ENCODE assay signal across 8 cellular contexts in genomic region chr13:112722433-112723250, GRCh38. TPM values are rescaled to one million over a fixed set of nuclear protein-coding genes. Genes with fewer than 3 reads are reported as not detected.
DNase-seq lines count a peak whose midpoint lies in the region; ATAC-seq, FAIRE-seq and TF ChIP-seq lines count a peak whose summit lies in the region.

No MANE protein-coding gene starts in this region.

- TF ChIP-seq CTCF in fibroblast of villous mesenchyme (IDR thresholded peaks at IDR 0.05; ENCODE audit: insufficient read depth, low read depth, low read length) = no peak

- H3K4me3 ChIP-seq in SK-N-MC = no peak overlapping the region
- H3K4me3 ChIP-seq in fibroblast of villous mesenchyme (ENCODE audit: low read depth, low read length) = no peak overlapping the region

- H3K27ac ChIP-seq in SK-N-MC = peak overlapping the region; percentile 87

- H3K9ac ChIP-seq in SK-N-MC (ENCODE audit: insufficient read length) = no peak overlapping the region

- no peaks in the 10 kb centered on the region for H3K36me3 ChIP-seq in SK-N-MC (ENCODE audit: insufficient read depth, low read length)

- H3K9me3 ChIP-seq in SK-N-MC (ENCODE audit: low read depth, low read length) = no peaks in the 10 kb centered on the region

- TF ChIP-seq POLR2A in H54 (IDR thresholded peaks at IDR 0.05; ENCODE audit: low read depth, low read length) = no peak

- DNase-seq in H54 (ENCODE audit: insufficient read length, low spot score) (peak; percentile 93), SK-N-MC (ENCODE audit: low read depth, low spot score) (no peak), fibroblast of villous mesenchyme (ENCODE audit: low read depth) (peak; percentile 93), posterior vena cava (ENCODE audit: low spot score) (peak; percentile 79), NCI-H1092 treated with DMSO at 0.1 percent for 48 hours (lab: John Stamatoyannopoulos, UW) (no peak), NCI-H1105 treated with DMSO at 0.1 percent for 48 hours (lab: John Stamatoyannopoulos, UW) (no peak)
- no peak for DNase-seq in activated CD8-positive, alpha-beta memory T cell treated with anti-CD3 and anti-CD28 coated beads, Interleukin-2, amount 50 U/mL, for 48 hours

- ATAC-seq in GM19455 (IDR thresholded peaks at IDR 0.05; ENCODE audit: unreplicated experiment) = no peak

- intact Hi-C loops in posterior vena cava (cut with DNase I) = no loop called here

- peak; percentile 91 for FAIRE-seq in H54 (lab: Jason Lieb, UNC)

RNA-seq across cellular contexts. Expression of gene ATP11A, which starts 32.8 kb away (rescaled TPM):
- total RNA-seq in fibroblast of villous mesenchyme (5.8 and 6.9 TPM in 2 replicates), posterior vena cava (10 to 100 TPM; 52.4 to 55.5 TPM)

Comparison
In these comparisons a context has a peak if more than half of its experiments do, and no peak if none do; other contexts are left out.
1. DNase-seq: peak in H54 (single experiment), fibroblast of villous mesenchyme (single experiment) and posterior vena cava (single experiment); none in SK-N-MC (single experiment), activated CD8-positive, alpha-beta memory T cell treated with anti-CD3 and anti-CD28 coated beads, Interleukin-2, amount 50 U/mL, for 48 hours (single experiment), NCI-H1092 treated with DMSO at 0.1 percent for 48 hours (single experiment) and NCI-H1105 treated with DMSO at 0.1 percent for 48 hours (single experiment).